In the genomic region with DNA sequence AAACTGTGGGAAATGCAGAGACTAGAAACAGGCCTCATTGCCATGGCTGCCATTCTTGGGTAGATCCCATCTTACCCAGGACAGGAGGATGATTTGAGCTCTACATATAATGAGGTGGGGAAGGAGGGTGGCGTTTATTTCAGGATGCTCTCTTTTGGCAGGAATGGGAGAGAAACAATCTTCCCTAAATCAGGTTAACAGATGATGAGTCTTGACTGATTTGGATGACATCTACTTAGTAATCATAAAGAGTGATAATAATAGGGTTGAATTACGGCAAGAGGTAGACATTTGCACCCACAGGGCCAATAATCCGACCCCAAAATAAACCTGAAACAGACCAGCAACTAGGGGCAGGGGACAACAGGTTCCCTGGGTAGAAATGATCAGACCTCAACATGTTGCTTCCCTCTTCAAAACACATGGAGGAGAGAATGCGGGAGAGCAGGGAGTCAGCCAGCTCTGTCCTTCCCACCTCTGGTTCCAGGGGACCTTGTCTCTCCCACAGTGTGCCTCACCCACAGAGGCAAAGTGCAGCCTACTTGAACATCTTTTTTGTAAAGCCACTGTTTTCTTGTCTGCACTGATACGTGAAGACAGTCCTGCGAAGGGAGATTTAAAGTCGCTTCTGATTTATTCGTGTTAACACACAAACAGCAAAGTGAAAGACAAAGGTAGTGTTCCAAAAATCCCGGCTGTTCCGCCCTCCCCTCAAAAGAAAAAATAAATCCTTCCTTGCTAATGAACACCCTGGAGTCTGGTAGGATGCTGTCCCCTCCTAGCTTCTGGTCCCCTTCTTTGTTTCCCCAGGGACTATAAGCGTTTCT, we compare ENCODE assay signal across 10 cellular contexts. TPM values are rescaled to one million over a fixed set of nuclear protein-coding genes. Genes with fewer than 3 reads are reported as not detected.
A peak's percentile ranks its signal among the peaks of the same experiment; 100 is the strongest.
DNase-seq lines count a peak whose midpoint lies in the region; ATAC-seq and TF ChIP-seq lines count a peak whose summit lies in the region.
"Had no signal": no experiment of that assay in that cellular context is flagged by ENCODE, and none has a peak within 500 bp of the region (broad histone marks: within the 10 kb centered on the region; RNA-seq: fewer than 3 reads in every experiment).

No MANE protein-coding gene starts in this region.

- H3K9me2 ChIP-seq in PC-9 (ENCODE audit: insufficient read depth): no peaks in the 10 kb centered on the region

- TF ChIP-seq CTCF in CD4-positive, alpha-beta T cell (IDR thresholded peaks at IDR 0.05): no peak
- TF ChIP-seq CTCF in PC-9 (conservative IDR thresholded peaks at IDR 0.05) (no peak), esophagus squamous epithelium (IDR thresholded peaks at IDR 0.05) (no peak)
- TF ChIP-seq CTCF in activated CD8-positive, alpha-beta T cell treated with anti-CD3 and anti-CD28 coated beads for 36 hours (IDR thresholded peaks at IDR 0.05): no peak

- H3K4me1 Mint-ChIP-seq in CD4-positive, alpha-beta T cell (ENCODE audit: low read depth): peaks cover 28% of the 10 kb centered on the region
- peaks cover 15% of the 10 kb centered on the region for H3K4me1 Mint-ChIP-seq in activated CD8-positive, alpha-beta T cell treated with anti-CD3 and anti-CD28 coated beads for 36 hours (ENCODE audit: low read depth)

- H3K27me3 Mint-ChIP-seq in CD4-positive, alpha-beta T cell: peaks cover 47% of the 10 kb centered on the region
- peaks cover 39% of the 10 kb centered on the region for H3K27me3 Mint-ChIP-seq in activated CD8-positive, alpha-beta T cell treated with anti-CD3 and anti-CD28 coated beads for 36 hours

- H3K79me2 ChIP-seq in PC-9 (ENCODE audit: low read depth): peaks cover 35% of the 10 kb centered on the region

- H3K27ac ChIP-seq in CD4-positive, alpha-beta T cell (ENCODE audit: low read depth, low read length): no peak overlapping the region
- H3K27ac ChIP-seq in PC-9: peak overlapping the region; percentile 98
- H3K27ac ChIP-seq in esophagus squamous epithelium: peak overlapping the region; percentile 69 to 77 (median 72)
- no peak overlapping the region for H3K27ac ChIP-seq in rectal smooth muscle tissue (ENCODE audit: low read depth, low read length)

- H3F3A ChIP-seq in PC-9 (ENCODE audit: insufficient read depth, low read depth): peaks cover 48% of the 10 kb centered on the region; the same call in 1 of the 2 replicates

- intact Hi-C loops in CD4-positive, alpha-beta T cell (cut with DNase I, micrococcal nuclease): no loop called here
- intact Hi-C loops in PC-9 (cut with micrococcal nuclease; ENCODE audit: unreplicated experiment) (no loop called here), esophagus squamous epithelium (cut with DNase I) (no loop called here)
- intact Hi-C loops in activated CD8-positive, alpha-beta T cell treated with anti-CD3 and anti-CD28 coated beads for 36 hours (cut with micrococcal nuclease): no loop called here

- H3K9me3 Mint-ChIP-seq in CD4-positive, alpha-beta T cell: no peaks in the 10 kb centered on the region
- no peaks in the 10 kb centered on the region for H3K9me3 Mint-ChIP-seq in activated CD8-positive, alpha-beta T cell treated with anti-CD3 and anti-CD28 coated beads for 36 hours

- no peak for DNase-seq in CD4-positive, alpha-beta T cell
- no peak for DNase-seq in PC-9
- no peak for DNase-seq in esophagus squamous epithelium (lab: John Stamatoyannopoulos, UW)
- no peak for DNase-seq in activated CD8-positive, alpha-beta T cell treated with anti-CD3 and anti-CD28 coated beads for 36 hours
- no peak for DNase-seq in HCEC 1CT
- DNase-seq in occipital lobe (lab: John Stamatoyannopoulos, UW): no peak

- H3K4me2 ChIP-seq in PC-9: peak overlapping the region; percentile 98

- H3K4me3 Mint-ChIP-seq in CD4-positive, alpha-beta T cell: peak overlapping the region; percentile 25
- no peak overlapping the region for H3K4me3 Mint-ChIP-seq in activated CD8-positive, alpha-beta T cell treated with anti-CD3 and anti-CD28 coated beads for 36 hours

- no peak for TF ChIP-seq POLR2A in esophagus squamous epithelium (IDR thresholded peaks at IDR 0.05)

- CTCF ChIA-PET in CD4-positive, alpha-beta T cell (lab: Charles Lee): no interaction called here
- CTCF ChIA-PET in PC-9 (lab: Charles Lee): interaction anchor here (0.6 to 1.2 kb wide), 3 partner anchors 10 to 939 kb away, joined by 3 read pairs; no protein-coding TSS in a partner anchor
- CTCF ChIA-PET in activated CD8-positive, alpha-beta T cell treated with anti-CD3 and anti-CD28 coated beads for 36 hours (lab: Charles Lee): interaction anchor here (0.8 kb wide), 1 partner anchor 81 kb away, joined by 3 read pairs; no protein-coding TSS in a partner anchor

- BruUV-seq in PC-9 (replicated peaks; lab: Mats Ljungman, UMichigan): TSS peak; percentile 91

- peaks cover 42% of the 10 kb centered on the region for H3K27me3 ChIP-seq in CD4-positive, alpha-beta T cell (ENCODE audit: control insufficient read depth, insufficient read depth, low read length)
- H3K27me3 ChIP-seq in PC-9 (ENCODE audit: insufficient read depth, low read depth) (no peaks in the 10 kb centered on the region), esophagus squamous epithelium (peaks cover 0 to 58% (median 0%) of the 10 kb centered on the region in 4 donors), rectal smooth muscle tissue (ENCODE audit: control insufficient read depth, insufficient read depth, low read length) (peaks cover 5% of the 10 kb centered on the region)

- H3K9me3 ChIP-seq in CD4-positive, alpha-beta T cell (ENCODE audit: control insufficient read depth, low read length): no peaks in the 10 kb centered on the region
- H3K9me3 ChIP-seq in PC-9 (ENCODE audit: insufficient read depth, low read depth) (no peaks in the 10 kb centered on the region), esophagus squamous epithelium (no peaks in the 10 kb centered on the region)

- ATAC-seq in CD4-positive, alpha-beta T cell (ENCODE audit: poor library complexity): no peak
- ATAC-seq in GM19455 (IDR thresholded peaks at IDR 0.05; ENCODE audit: unreplicated experiment): no peak
- no peak for ATAC-seq in activated CD8-positive, alpha-beta T cell treated with anti-CD3 and anti-CD28 coated beads for 36 hours
- ATAC-seq: HCT116 had no signal

- H3K36me3 ChIP-seq in PC-9 (ENCODE audit: low read depth) (peaks cover 16% of the 10 kb centered on the region; the same call in 1 of the 2 replicates), esophagus squamous epithelium (no peaks in the 10 kb centered on the region), rectal smooth muscle tissue (ENCODE audit: control insufficient read depth, insufficient read depth, low read length) (no peaks in the 10 kb centered on the region)

- H4K20me1 ChIP-seq in PC-9 (ENCODE audit: insufficient read depth): no peaks in the 10 kb centered on the region

- WGBS in esophagus squamous epithelium, 2 donors: 28 to 55% methylated on average over 11 of the region's 11 CpGs

- no peak overlapping the region for H2AFZ ChIP-seq in PC-9

- no peak overlapping the region for H3K27ac Mint-ChIP-seq in CD4-positive, alpha-beta T cell
- no peak overlapping the region for H3K27ac Mint-ChIP-seq in activated CD8-positive, alpha-beta T cell treated with anti-CD3 and anti-CD28 coated beads for 36 hours

- POLR2A ChIA-PET in CD4-positive, alpha-beta T cell (lab: Charles Lee): no interaction called here
- POLR2A ChIA-PET in PC-9 (lab: Charles Lee; ENCODE audit: unreplicated experiment): interaction anchor here (0.5 to 1.7 kb wide), 6 partner anchors 10 to 594 kb away, joined by 4 to 39 read pairs (median 11); no protein-coding TSS in a partner anchor
- POLR2A ChIA-PET in activated CD8-positive, alpha-beta T cell treated with anti-CD3 and anti-CD28 coated beads for 36 hours (lab: Charles Lee): interaction anchor here (0.6 to 0.8 kb wide), 2 partner anchors 721 to 766 kb away, joined by 3 read pairs; no protein-coding TSS in a partner anchor

- H3K4me3 ChIP-seq in PC-9 (peak overlapping the region; percentile 66), esophagus squamous epithelium (peak overlapping the region; percentile 33 to 75 (median 54)), rectal smooth muscle tissue (ENCODE audit: low read length) (peak overlapping the region; percentile 66)

- H3K4me1 ChIP-seq in PC-9 (replicated peaks; ENCODE audit: insufficient read depth): peaks cover 11% of the 10 kb centered on the region; the same call in 1 of the 2 replicates
- H3K4me1 ChIP-seq in esophagus squamous epithelium: peaks cover 4 to 54% (median 9%) of the 10 kb centered on the region in 3 donors
- H3K4me1 ChIP-seq in rectal smooth muscle tissue (ENCODE audit: control insufficient read depth, insufficient read depth, low read length): no peaks in the 10 kb centered on the region

- no peaks in the 10 kb centered on the region for H3K36me3 Mint-ChIP-seq in CD4-positive, alpha-beta T cell (ENCODE audit: low read depth)
- no peaks in the 10 kb centered on the region for H3K36me3 Mint-ChIP-seq in activated CD8-positive, alpha-beta T cell treated with anti-CD3 and anti-CD28 coated beads for 36 hours (ENCODE audit: low read depth)

- H3K9ac ChIP-seq in rectal smooth muscle tissue (ENCODE audit: low read length): no peak overlapping the region

RNA-seq across cellular contexts. Expression of a gene that starts 3.9 kb away (rescaled TPM):
- total RNA-seq in CD4-positive, alpha-beta T cell: not detected
- total RNA-seq in PC-9 (2021) (55.8 and 57.0 TPM in 2 replicates), esophagus squamous epithelium (10 to 100 TPM in 3 of 4 donors, 1 to 10 TPM in 1; 8.1 to 13.0 (median 10.7) TPM), occipital lobe (1.1 TPM)
- not detected for total RNA-seq in activated CD8-positive, alpha-beta T cell treated with anti-CD3 and anti-CD28 coated beads for 36 hours
- total RNA-seq: glomerular endothelial cell had no signal

Comparison
In these comparisons a context has a peak if more than half of its experiments do, and no peak if none do; other contexts are left out.
1. H3K27ac ChIP-seq: peak in PC-9 (single experiment) and esophagus squamous epithelium (4 of 4); none in CD4-positive, alpha-beta T cell (single experiment) and rectal smooth muscle tissue (single experiment).
2. Peak in every context shown above with its lines, with median percentiles within 50 percentile points of each other: H3K4me3 ChIP-seq.